ENCODE assay signal across 23 cellular contexts in genomic region chr14:56044196-56044595, GRCh38.
"Had no signal": no experiment of that assay in that cellular context is flagged by ENCODE, and none has a peak within 500 bp of the region (broad histone marks: within the 10 kb centered on the region; RNA-seq: fewer than 3 reads in every experiment).

No MANE protein-coding gene starts in this region.

- H3K36me3 ChIP-seq: esophagus squamous epithelium, uterus had no signal

- DNase-seq: activated CD4-positive, alpha-beta T cell treated with anti-CD3 and anti-CD28 coated beads for 36 hours; activated CD4-positive, alpha-beta T cell treated with anti-CD3 and anti-CD28 coated beads, Interleukin-2, amount 50 U/mL, for 4 hours; activated CD4-positive, CD25-positive, alpha-beta regulatory T cell; activated CD8-positive, alpha-beta memory T cell treated with anti-CD3 and anti-CD28 coated beads for 24 hours; activated effector memory CD4-positive, alpha-beta T cell treated with Interleukin-2 at 50 U/mL for 16 hours; activated naive CD4-positive, alpha-beta T cell treated with Interleukin-2 at 50 U/mL for 16 hours; anterior cingulate cortex; caudate nucleus; endodermal cell; esophagus squamous epithelium; left cardiac atrium; left ventricle myocardium superior; mucosa of descending colon; right cardiac atrium; stimulated activated CD4-positive, alpha-beta T cell treated with anti-CD3 and anti-CD28 coated beads, Interleukin-12 subunit alpha, Interleukin-12 subunit beta, amount 100 ng/mL, for 4 hours; stimulated activated CD4-positive, alpha-beta T cell treated with anti-CD3 and anti-CD28 coated beads, Interleukin-4, amount 100 ng/mL, for 1 hour; stimulated activated naive CD8-positive, alpha-beta T cell treated with anti-CD3 and anti-CD28 coated beads, Interleukin-15, amount 100 ng/mL, for 72 hours; substantia nigra; uterus had no signal

- H3K4me3 ChIP-seq: esophagus squamous epithelium, mucosa of descending colon, uterus had no signal

- H3K4me1 Mint-ChIP-seq: activated CD4-positive, alpha-beta T cell treated with anti-CD3 and anti-CD28 coated beads for 36 hours; brain; stimulated activated naive CD8-positive, alpha-beta T cell treated with anti-CD3 and anti-CD28 coated beads, Interleukin-15, amount 100 ng/mL, for 72 hours had no signal

- ATAC-seq: activated CD4-positive, alpha-beta T cell treated with anti-CD3 and anti-CD28 coated beads for 36 hours; left cardiac atrium; left ventricle myocardium superior; mucosa of descending colon; natural killer cell treated with Interleukin-12 subunit alpha and Interleukin-12 subunit beta and Interleukin-15 and Interleukin-18, amount 100 ng/mL, for 72 hours; right cardiac atrium; stimulated activated naive CD8-positive, alpha-beta T cell treated with anti-CD3 and anti-CD28 coated beads, Interleukin-15, amount 100 ng/mL, for 72 hours had no signal

- H3K4me3 Mint-ChIP-seq: activated CD4-positive, alpha-beta T cell treated with anti-CD3 and anti-CD28 coated beads for 36 hours; activated naive CD8-positive, alpha-beta T cell; brain; endodermal cell; natural killer cell treated with Interleukin-12 subunit alpha and Interleukin-12 subunit beta and Interleukin-15 and Interleukin-18, amount 100 ng/mL, for 72 hours; stimulated activated naive CD8-positive, alpha-beta T cell treated with anti-CD3 and anti-CD28 coated beads, Interleukin-15, amount 100 ng/mL, for 72 hours; type B pancreatic cell had no signal

- H3K27me3 Mint-ChIP-seq: type B pancreatic cell had no signal

- H3K9me3 ChIP-seq: esophagus squamous epithelium, mucosa of descending colon, uterus had no signal

- H3K36me3 Mint-ChIP-seq: activated naive CD8-positive, alpha-beta T cell; brain; natural killer cell treated with Interleukin-12 subunit alpha and Interleukin-12 subunit beta and Interleukin-15 and Interleukin-18, amount 100 ng/mL, for 72 hours; type B pancreatic cell had no signal

- H3K4me1 ChIP-seq: esophagus squamous epithelium, uterus had no signal

- H3K27ac Mint-ChIP-seq: activated CD4-positive, alpha-beta T cell treated with anti-CD3 and anti-CD28 coated beads for 36 hours; activated naive CD8-positive, alpha-beta T cell; brain; endodermal cell; natural killer cell treated with Interleukin-12 subunit alpha and Interleukin-12 subunit beta and Interleukin-15 and Interleukin-18, amount 100 ng/mL, for 72 hours; stimulated activated naive CD8-positive, alpha-beta T cell treated with anti-CD3 and anti-CD28 coated beads, Interleukin-15, amount 100 ng/mL, for 72 hours; type B pancreatic cell had no signal

- H3K9me3 Mint-ChIP-seq: endodermal cell; natural killer cell treated with Interleukin-12 subunit alpha and Interleukin-12 subunit beta and Interleukin-15 and Interleukin-18, amount 100 ng/mL, for 72 hours; stimulated activated naive CD8-positive, alpha-beta T cell treated with anti-CD3 and anti-CD28 coated beads, Interleukin-15, amount 100 ng/mL, for 72 hours; type B pancreatic cell had no signal

- H3K27me3 ChIP-seq: esophagus squamous epithelium, uterus had no signal

- H3K27ac ChIP-seq: esophagus squamous epithelium, uterus had no signal
